In the genomic region with DNA sequence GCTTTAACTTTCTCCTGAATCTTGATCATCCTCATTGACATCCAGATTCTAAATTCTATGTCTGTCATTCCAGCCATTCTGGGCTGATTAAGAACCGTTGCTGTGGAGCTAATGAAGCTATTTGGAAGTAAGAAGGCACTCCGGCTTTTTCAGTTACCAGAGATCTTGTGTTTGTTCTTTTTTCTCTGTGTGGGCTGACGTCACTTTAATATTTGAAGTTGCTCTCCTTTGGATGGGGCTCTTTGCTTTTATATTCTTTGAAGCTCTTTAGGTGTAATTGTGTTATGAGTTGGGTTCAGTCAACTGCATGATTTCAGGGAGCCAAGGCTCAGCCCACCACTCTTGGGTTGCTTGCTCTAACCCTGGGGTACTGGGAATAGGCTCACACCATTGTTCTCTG, we compare ENCODE assay signal across 11 cellular contexts.
"Had no signal": no experiment of that assay in that cellular context is flagged by ENCODE, and none has a peak within 500 bp of the region (broad histone marks: within the 10 kb centered on the region; RNA-seq: fewer than 3 reads in every experiment).

No MANE protein-coding gene starts in this region.

- H3K4me3 ChIP-seq: GM23248, GM23338, HAP-1 had no signal

- FAIRE-seq: H1, H54 had no signal

- H3K4me2 ChIP-seq: GM23338 had no signal

- ATAC-seq: GM23338, HCT116 had no signal

- DNase-seq: GM23248, GOT3, H7, H9, HCEC 1CT, HFFc6 had no signal

- H3K9ac ChIP-seq: GM23248 had no signal

- H3K9me3 ChIP-seq: HAP-1 had no signal

- H3K27ac ChIP-seq: GM23248 had no signal

- H2AFZ ChIP-seq: GM23248 had no signal

- H3K4me1 ChIP-seq: HAP-1 had no signal

- H3K36me3 ChIP-seq: HAP-1 had no signal
